In genomic region chr15:61639491-61639890, GRCh38 we compare ENCODE assay signal across 29 cellular contexts.
DNase-seq lines count a peak whose midpoint lies in the region; ATAC-seq and TF ChIP-seq lines count a peak whose summit lies in the region.
"Had no signal": no experiment of that assay in that cellular context is flagged by ENCODE, and none has a peak within 500 bp of the region (broad histone marks: within the 10 kb centered on the region; RNA-seq: fewer than 3 reads in every experiment).

No MANE protein-coding gene starts in this region.

- 26 to 38% (median 35%) methylated on average over 12 of the region's 12 CpGs for WGBS in psoas muscle, 3 donors

- H3K4me1 Mint-ChIP-seq in GM23338 = peaks cover 29% of the 10 kb centered on the region
- no peaks in the 10 kb centered on the region for H3K4me1 Mint-ChIP-seq in progenitor cell of endocrine pancreas (ENCODE audit: low read depth)
- H3K4me1 Mint-ChIP-seq: activated T-helper 17 cell treated with anti-CD3 and anti-CD28 coated beads, Interleukin-2, amount 50 U/mL, for 72 hours; CD14-positive monocyte had no signal

- H3K36me3 ChIP-seq in GM23338 (ENCODE audit: insufficient read depth) = no peaks in the 10 kb centered on the region
- no peaks in the 10 kb centered on the region for H3K36me3 ChIP-seq in psoas muscle (ENCODE audit: insufficient read depth in 1 of 2, low read depth in 1 of 2)
- H3K36me3 ChIP-seq: ascending aorta, pancreas, right lobe of liver, tibial artery had no signal

- H3K27me3 Mint-ChIP-seq in GM23338 (ENCODE audit: insufficient read depth, low read depth, poor library complexity) = peaks cover 10% of the 10 kb centered on the region
- peaks cover 10% of the 10 kb centered on the region for H3K27me3 Mint-ChIP-seq in progenitor cell of endocrine pancreas

- DNase-seq in GM23338 (ENCODE audit: low spot score) (peak; percentile 27), NCI-H187 (lab: John Stamatoyannopoulos, UW) (peak; percentile 59 to 76), NCI-H69 (lab: John Stamatoyannopoulos, UW) (peak; percentile 76), psoas muscle (peak in 1 of 2 donors; percentile 54), progenitor cell of endocrine pancreas (ENCODE audit: low spot score, unreplicated experiment) (no peak)
- DNase-seq in activated naive CD4-positive, alpha-beta T cell (lab: John Stamatoyannopoulos, UW) = no peak
- DNase-seq: activated CD4-positive, alpha-beta T cell treated with anti-CD3 and anti-CD28 coated beads, Interleukin-2, amount 50 U/mL, for 48 hours; activated CD8-positive, alpha-beta memory T cell treated with anti-CD3 and anti-CD28 coated beads, Interleukin-2, amount 50 U/mL, for 48 hours; Calu3; caudate nucleus; HFFc6; islet precursor cell; mucosa of descending colon; NCI-H1694; NCI-H526 treated with DMSO at 0.1 percent for 48 hours; pancreas; PC-9; right lobe of liver; SHP77 treated with DMSO at 0.1 percent for 48 hours; tibial artery had no signal

- no peaks in the 10 kb centered on the region for H4K20me1 ChIP-seq in GM23338 (replicated peaks; ENCODE audit: insufficient read depth)

- no peak overlapping the region for H3K4me3 Mint-ChIP-seq in GM23338
- no peak overlapping the region for H3K4me3 Mint-ChIP-seq in progenitor cell of endocrine pancreas (ENCODE audit: low read depth)
- H3K4me3 Mint-ChIP-seq: activated naive CD8-positive, alpha-beta T cell; activated T-helper 17 cell treated with anti-CD3 and anti-CD28 coated beads, Interleukin-2, amount 50 U/mL, for 72 hours; CD14-positive monocyte; dendritic cell treated with granulocyte-macrophage colony-stimulating factor and Interleukin-4, amounts not matched to agents 40 ng/mL and 50 ng/mL, for 4 days; HFFc6; nephron; stimulated activated naive CD8-positive, alpha-beta T cell treated with anti-CD3 and anti-CD28 coated beads, Interleukin-15, Interleukin-2, amounts not matched to agents 100 ng/mL and 50 ng/mL, for 24 hours had no signal

- no peaks in the 10 kb centered on the region for H3K79me2 ChIP-seq in GM23338 (replicated peaks; ENCODE audit: insufficient read depth)

- TF ChIP-seq CTCF in GM23338 (conservative IDR thresholded peaks at IDR 0.05; ENCODE audit: low read depth in 2 of 2) = no peak
- no peak for TF ChIP-seq CTCF in psoas muscle (IDR thresholded peaks at IDR 0.05)
- no peak for TF ChIP-seq CTCF in progenitor cell of endocrine pancreas (IDR thresholded peaks at IDR 0.05; ENCODE audit: unreplicated experiment)

- ATAC-seq in GM23338 (peak; percentile 44; the same call in 2 of the 3 replicates), psoas muscle (peak; percentile 74 to 95 (median 92)), GM18861 (IDR thresholded peaks at IDR 0.05; ENCODE audit: unreplicated experiment) (no peak)
- ATAC-seq: activated T-helper 17 cell treated with anti-CD3 and anti-CD28 coated beads, Interleukin-2, amount 50 U/mL, for 72 hours; mucosa of descending colon; pancreas; right lobe of liver had no signal

- H3K27ac ChIP-seq in GM23338 (ENCODE audit: low read depth) (no peak overlapping the region), psoas muscle (peak overlapping the region; percentile 62)
- H3K27ac ChIP-seq: ascending aorta, pancreas, PC-9, right lobe of liver, tibial artery had no signal

- H3K9me2 ChIP-seq in GM23338 (ENCODE audit: insufficient read depth) = no peaks in the 10 kb centered on the region

- no peaks in the 10 kb centered on the region for H3F3A ChIP-seq in GM23338 (replicated peaks; ENCODE audit: low read depth)

- H3K27ac Mint-ChIP-seq in GM23338 = no peak overlapping the region
- H3K27ac Mint-ChIP-seq in progenitor cell of endocrine pancreas = no peak overlapping the region
- H3K27ac Mint-ChIP-seq: activated naive CD8-positive, alpha-beta T cell; activated T-helper 17 cell treated with anti-CD3 and anti-CD28 coated beads, Interleukin-2, amount 50 U/mL, for 72 hours; CD14-positive monocyte; dendritic cell treated with granulocyte-macrophage colony-stimulating factor and Interleukin-4, amounts not matched to agents 40 ng/mL and 50 ng/mL, for 4 days; HFFc6; nephron; stimulated activated naive CD8-positive, alpha-beta T cell treated with anti-CD3 and anti-CD28 coated beads, Interleukin-15, Interleukin-2, amounts not matched to agents 100 ng/mL and 50 ng/mL, for 24 hours had no signal

- H2AFZ ChIP-seq in GM23338 = no peak overlapping the region
- H2AFZ ChIP-seq: PC-9 had no signal

- H3K4me3 ChIP-seq in GM23338 (no peak overlapping the region), psoas muscle (peak overlapping the region; percentile 27)
- H3K4me3 ChIP-seq: ascending aorta, lung, mucosa of descending colon, pancreas, PC-9, right lobe of liver, tibial artery had no signal

- H3K27me3 ChIP-seq in GM23338 (ENCODE audit: insufficient read depth) (peaks cover 8% of the 10 kb centered on the region; the same call in 1 of the 2 replicates), psoas muscle (ENCODE audit: insufficient read depth in 3 of 3, low read length in 2 of 3) (no peaks in the 10 kb centered on the region)
- H3K27me3 ChIP-seq: ascending aorta, right lobe of liver had no signal

- H3K4me1 ChIP-seq in GM23338 (ENCODE audit: insufficient read depth) = peaks cover 25% of the 10 kb centered on the region
- H3K4me1 ChIP-seq in psoas muscle = no peaks in the 10 kb centered on the region
- H3K4me1 ChIP-seq: ascending aorta, pancreas, right lobe of liver, tibial artery had no signal

- no peaks in the 10 kb centered on the region for H3K36me3 Mint-ChIP-seq in GM23338 (ENCODE audit: low read depth)
- no peaks in the 10 kb centered on the region for H3K36me3 Mint-ChIP-seq in progenitor cell of endocrine pancreas (ENCODE audit: insufficient read depth)
- H3K36me3 Mint-ChIP-seq: activated naive CD8-positive, alpha-beta T cell; CD14-positive monocyte had no signal

- H3K4me2 ChIP-seq in GM23338 = peak overlapping the region; percentile 49
- H3K4me2 ChIP-seq: PC-9 had no signal

- intact Hi-C loops in psoas muscle (cut with DNase I) = no loop called here

- H3K9me3 ChIP-seq in psoas muscle = no peaks in the 10 kb centered on the region
- H3K9me3 ChIP-seq: ascending aorta, mucosa of descending colon, pancreas, right lobe of liver, tibial artery had no signal

- H3K9me3 Mint-ChIP-seq in GM23338 (no peaks in the 10 kb centered on the region), progenitor cell of endocrine pancreas (ENCODE audit: low read depth) (no peaks in the 10 kb centered on the region)
- H3K9me3 Mint-ChIP-seq: CD14-positive monocyte; dendritic cell treated with granulocyte-macrophage colony-stimulating factor and Interleukin-4, amounts not matched to agents 40 ng/mL and 50 ng/mL, for 4 days; nephron; stimulated activated naive CD8-positive, alpha-beta T cell treated with anti-CD3 and anti-CD28 coated beads, Interleukin-15, Interleukin-2, amounts not matched to agents 100 ng/mL and 50 ng/mL, for 24 hours had no signal

TF ChIP-seq in GM23338, 12 proteins besides CTCF, POLR2A, EP300 and RAD21 (continues in another document):
- no peak for TF ChIP-seq REST (IDR thresholded peaks at IDR 0.05; ENCODE audit: unreplicated experiment)

Comparison
In these comparisons a context has a peak if more than half of its experiments do, and no peak if none do; other contexts are left out.
1. DNase-seq: peak in GM23338 (single experiment), NCI-H187 (2 of 2) and NCI-H69 (single experiment); none in progenitor cell of endocrine pancreas (single experiment) and activated naive CD4-positive, alpha-beta T cell (0 of 4).